16 cellular contexts compared by ENCODE assay signal in the genomic region with DNA sequence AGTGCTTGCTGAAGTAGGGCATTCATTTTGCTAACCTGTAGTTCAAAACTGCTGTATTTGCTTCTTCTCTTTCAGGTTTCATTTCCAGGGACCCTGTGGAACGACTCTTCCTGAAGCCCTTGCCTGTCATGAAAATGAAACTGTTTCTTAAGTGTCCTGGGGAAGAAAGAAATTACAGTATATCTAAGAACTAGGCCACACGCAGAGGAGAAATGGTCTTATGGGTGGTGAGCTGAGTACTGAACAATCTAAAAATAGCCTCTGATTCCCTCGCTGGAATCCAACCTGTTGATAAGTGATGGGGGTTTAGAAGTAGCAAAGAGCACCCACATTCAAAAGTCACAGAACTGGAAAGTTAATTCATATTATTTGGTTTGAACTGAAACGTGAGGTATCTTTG. TPM values are rescaled to one million over a fixed set of nuclear protein-coding genes. Genes with fewer than 3 reads are reported as not detected.
A peak's percentile ranks its signal among the peaks of the same experiment; 100 is the strongest.
DNase-seq lines count a peak whose midpoint lies in the region; ATAC-seq and TF ChIP-seq lines count a peak whose summit lies in the region.
"Had no signal": no experiment of that assay in that cellular context is flagged by ENCODE, and none has a peak within 500 bp of the region (broad histone marks: within the 10 kb centered on the region; RNA-seq: fewer than 3 reads in every experiment).

No MANE protein-coding gene starts in this region.

- no peak for TF ChIP-seq CTCF in heart right ventricle (IDR thresholded peaks at IDR 0.05)
- no peak for TF ChIP-seq CTCF in OCI-LY3 (IDR thresholded peaks at IDR 0.05; ENCODE audit: low read depth, low read length)
- no peak for TF ChIP-seq CTCF in GM20000 (IDR thresholded peaks at IDR 0.05; ENCODE audit: extremely low read depth, missing control alignments)

- no peak overlapping the region for H2AFZ ChIP-seq in OCI-LY3 (ENCODE audit: low read depth, low read length)

- H3K4me2 ChIP-seq in OCI-LY3 (ENCODE audit: low read length) = peak overlapping the region; percentile 27

- DNase-seq in heart right ventricle = no peak
- DNase-seq in left ventricle myocardium superior = no peak
- no peak for DNase-seq in activated naive CD8-positive, alpha-beta T cell treated with anti-CD3 and anti-CD28 coated beads, Interleukin-2, amount 50 U/mL, for 24 hours
- no peak for DNase-seq in stimulated activated naive CD8-positive, alpha-beta T cell treated with anti-CD3 and anti-CD28 coated beads, Interleukin-15, amount 100 ng/mL, for 72 hours
- no peak for DNase-seq in effector CD4-positive, alpha-beta T cell
- no peak for DNase-seq in NCI-H2081 (lab: John Stamatoyannopoulos, UW)
- DNase-seq in GM20000 (ENCODE audit: low spot score) = no peak
- DNase-seq: activated T-cell treated with anti-CD3 and anti-CD28 coated beads, Interleukin-2, amount 50 U/mL, for 48 hours; DND-41; GOT3; NCI-H1092; NCI-H446 treated with DMSO at 0.1 percent for 48 hours; pancreas had no signal

- peak overlapping the region; percentile 84 for H3K27ac Mint-ChIP-seq in activated naive CD8-positive, alpha-beta T cell treated with anti-CD3 and anti-CD28 coated beads, Interleukin-2, amount 50 U/mL, for 24 hours
- H3K27ac Mint-ChIP-seq in stimulated activated naive CD8-positive, alpha-beta T cell treated with anti-CD3 and anti-CD28 coated beads, Interleukin-15, amount 100 ng/mL, for 72 hours = peak overlapping the region in 1 of 2 donors; percentile 88

- WGBS in heart right ventricle, 2 donors = 32 to 43% methylated on average over 4 of the region's 4 CpGs

- H3K4me1 ChIP-seq in heart right ventricle (peaks cover 2 to 48% (median 31%) of the 10 kb centered on the region in 9 donors), OCI-LY3 (ENCODE audit: low read length) (peaks cover 20% of the 10 kb centered on the region)

- ATAC-seq in heart right ventricle (no peak), left ventricle myocardium superior (no peak)
- no peak for ATAC-seq in activated naive CD8-positive, alpha-beta T cell treated with anti-CD3 and anti-CD28 coated beads, Interleukin-2, amount 50 U/mL, for 24 hours
- ATAC-seq in stimulated activated naive CD8-positive, alpha-beta T cell treated with anti-CD3 and anti-CD28 coated beads, Interleukin-15, amount 100 ng/mL, for 72 hours = no peak
- ATAC-seq: pancreas had no signal

- peak overlapping the region in 4 of 10 donors; percentile 1 to 19 (median 6) for H3K4me3 ChIP-seq in heart right ventricle
- H3K4me3 ChIP-seq in OCI-LY3 (ENCODE audit: low read length) = 0 out of 2 replicates have a peak overlapping the region, but pooled peaks have one; percentile 31
- H3K4me3 ChIP-seq: pancreas had no signal

- intact Hi-C loops in heart right ventricle (cut with DNase I) (loop anchor here in 7 of 10 donors (5.0 to 10.0 kb wide), 6 partner anchors 34 to 279 kb away; a partner anchor contains a TSS), left ventricle myocardium superior (cut with micrococcal nuclease) (no loop called here)

- H3K9me3 ChIP-seq in heart right ventricle (no peaks in the 10 kb centered on the region), OCI-LY3 (ENCODE audit: insufficient read depth, low read length) (no peaks in the 10 kb centered on the region)
- H3K9me3 ChIP-seq: pancreas had no signal

- H3K27ac ChIP-seq in heart right ventricle (peak overlapping the region in 9 of 10 donors; percentile 23 to 91 (median 80)), OCI-LY3 (ENCODE audit: low read length) (no peak overlapping the region)
- H3K27ac ChIP-seq: epithelial cell of prostate, pancreas, RWPE1 had no signal

- no peak overlapping the region for H3K9ac ChIP-seq in OCI-LY3 (ENCODE audit: low read length)

- H3K4me3 Mint-ChIP-seq in activated naive CD8-positive, alpha-beta T cell treated with anti-CD3 and anti-CD28 coated beads, Interleukin-2, amount 50 U/mL, for 24 hours = no peak overlapping the region
- H3K4me3 Mint-ChIP-seq in stimulated activated naive CD8-positive, alpha-beta T cell treated with anti-CD3 and anti-CD28 coated beads, Interleukin-15, amount 100 ng/mL, for 72 hours = peak overlapping the region; percentile 51 to 66

- peaks cover 21% of the 10 kb centered on the region for H3K36me3 Mint-ChIP-seq in activated naive CD8-positive, alpha-beta T cell treated with anti-CD3 and anti-CD28 coated beads, Interleukin-2, amount 50 U/mL, for 24 hours (ENCODE audit: low read depth)

- peaks cover 2% of the 10 kb centered on the region for H3K27me3 Mint-ChIP-seq in activated naive CD8-positive, alpha-beta T cell treated with anti-CD3 and anti-CD28 coated beads, Interleukin-2, amount 50 U/mL, for 24 hours
- H3K27me3 Mint-ChIP-seq in stimulated activated naive CD8-positive, alpha-beta T cell treated with anti-CD3 and anti-CD28 coated beads, Interleukin-15, amount 100 ng/mL, for 72 hours = no peaks in the 10 kb centered on the region

- peaks cover 25% of the 10 kb centered on the region for H3K79me2 ChIP-seq in OCI-LY3 (ENCODE audit: low read length)

- H3K27me3 ChIP-seq in heart right ventricle (no peaks in the 10 kb centered on the region), OCI-LY3 (ENCODE audit: low read depth, low read length) (no peaks in the 10 kb centered on the region)
- H3K27me3 ChIP-seq: pancreas had no signal

- H3K9me3 Mint-ChIP-seq in activated naive CD8-positive, alpha-beta T cell treated with anti-CD3 and anti-CD28 coated beads, Interleukin-2, amount 50 U/mL, for 24 hours = no peaks in the 10 kb centered on the region
- H3K9me3 Mint-ChIP-seq in stimulated activated naive CD8-positive, alpha-beta T cell treated with anti-CD3 and anti-CD28 coated beads, Interleukin-15, amount 100 ng/mL, for 72 hours = no peaks in the 10 kb centered on the region

- peaks cover 37% of the 10 kb centered on the region for H3K4me1 Mint-ChIP-seq in activated naive CD8-positive, alpha-beta T cell treated with anti-CD3 and anti-CD28 coated beads, Interleukin-2, amount 50 U/mL, for 24 hours
- peaks cover 28% of the 10 kb centered on the region for H3K4me1 Mint-ChIP-seq in stimulated activated naive CD8-positive, alpha-beta T cell treated with anti-CD3 and anti-CD28 coated beads, Interleukin-15, amount 100 ng/mL, for 72 hours

- H4K20me1 ChIP-seq in OCI-LY3 (ENCODE audit: insufficient read depth, low read length) = peaks cover 9% of the 10 kb centered on the region

- H3K36me3 ChIP-seq in heart right ventricle (peaks cover 0 to 27% (median 0%) of the 10 kb centered on the region in 9 donors), OCI-LY3 (replicated peaks; ENCODE audit: low read depth, low read length) (peaks cover 4% of the 10 kb centered on the region)
- H3K36me3 ChIP-seq: pancreas had no signal

RNA-seq across cellular contexts. Expression of a gene that starts 3.4 kb away (rescaled TPM):
- total RNA-seq in heart right ventricle = 10 to 100 TPM; 41.5 to 55.8 (median 46.8) TPM
- 100 to 1,000 TPM in 1 of 2 donors, 10 to 100 TPM in 1; 45.3 to 112 TPM for polyA plus RNA-seq in heart right ventricle
- total RNA-seq in left ventricle myocardium superior = 50.2 TPM

RNA-seq across cellular contexts. Expression of a gene that starts 37.3 kb away (rescaled TPM):
- total RNA-seq in heart right ventricle (10 to 100 TPM; 32.9 to 60.1 (median 47.2) TPM), left ventricle myocardium superior (59.3 TPM)
- 10 to 100 TPM; 10.8 to 23.4 TPM for polyA plus RNA-seq in heart right ventricle
